Comparison of ENCODE assay signal across 9 cellular contexts in genomic region chr15:36866896-36867295, GRCh38.
"Had no signal": no experiment of that assay in that cellular context is flagged by ENCODE, and none has a peak within 500 bp of the region (broad histone marks: within the 10 kb centered on the region; RNA-seq: fewer than 3 reads in every experiment).

No MANE protein-coding gene starts in this region.

- H2AFZ ChIP-seq: GM23248, GM23338 had no signal

- H3K4me1 Mint-ChIP-seq: GM23338, H9 had no signal

- H3K27ac Mint-ChIP-seq: GM23338, H9, HFFc6 had no signal

- H3K9ac ChIP-seq: GM23248 had no signal

- FAIRE-seq: H1 had no signal

- H3K9me3 ChIP-seq: HAP-1 had no signal

- H3K36me3 ChIP-seq: HAP-1 had no signal

- H3K4me2 ChIP-seq: GM23338 had no signal

- H3K4me3 Mint-ChIP-seq: GM23338, H9, HFFc6 had no signal

- H3K4me3 ChIP-seq: GM23248, GM23338, HAP-1 had no signal

- H3K4me1 ChIP-seq: HAP-1 had no signal

- ATAC-seq: GM23338, HCT116 had no signal

- H3K27ac ChIP-seq: GM23248 had no signal

- DNase-seq: GM23248, GOT3, H7, H9, HFFc6 had no signal

- H3K9me3 Mint-ChIP-seq: GM23338, H9, HFFc6 had no signal
